Comparison of ENCODE assay signal across 1 cellular context in genomic region chr12:103833891-103834290, GRCh38.
A peak's percentile ranks its signal among the peaks of the same experiment; 100 is the strongest.
TF ChIP-seq lines count a peak whose summit lies in the region.

No MANE protein-coding gene starts in this region.

TF ChIP-seq in H1, 55 proteins besides CTCF, POLR2A, EP300 and RAD21:
- TF ChIP-seq CHD1 (IDR thresholded peaks at IDR 0.05; ENCODE audit: low read depth, low read length) (no peak), CEBPB (IDR thresholded peaks at IDR 0.05; ENCODE audit: low read depth, low read length) (0 out of 2 replicates have a peak, but pooled peaks have one; percentile 19)
